16 cellular contexts compared by ENCODE assay signal in the genomic region with DNA sequence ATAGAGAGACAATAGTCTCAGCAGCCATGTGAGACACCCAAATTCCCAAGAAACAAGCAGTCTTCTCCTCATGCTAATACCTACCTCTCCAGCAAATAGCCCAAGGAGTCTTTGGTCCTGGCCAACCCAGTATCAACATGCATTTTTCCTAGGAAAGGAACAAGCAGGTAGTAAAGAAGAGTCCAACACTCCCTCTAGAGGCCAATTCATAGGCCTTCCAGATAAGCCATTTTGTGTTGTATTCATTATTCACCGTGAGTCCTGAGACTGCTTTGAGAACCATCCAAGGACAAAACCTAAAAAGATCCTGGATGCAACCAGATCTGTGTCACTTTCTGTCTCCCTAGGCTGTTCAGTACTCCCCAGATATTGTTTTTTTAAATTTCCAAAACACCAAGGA.
"Had no signal": no experiment of that assay in that cellular context is flagged by ENCODE, and none has a peak within 500 bp of the region (broad histone marks: within the 10 kb centered on the region; RNA-seq: fewer than 3 reads in every experiment).

No MANE protein-coding gene starts in this region.

- H3K27me3 ChIP-seq: brain microvascular endothelial cell, right atrium auricular region, tibial artery, uterus had no signal

- H3K36me3 ChIP-seq: brain microvascular endothelial cell, right atrium auricular region, tibial artery, uterus had no signal

- H3K27ac Mint-ChIP-seq: activated CD8-positive, alpha-beta memory T cell treated with anti-CD3 and anti-CD28 coated beads, Interleukin-2, amount 10 ng/mL, durations not matched to agents 7 days and 5 days; activated naive CD8-positive, alpha-beta T cell; dendritic cell treated with granulocyte-macrophage colony-stimulating factor and Interleukin-4, amounts not matched to agents 40 ng/mL and 50 ng/mL, for 4 days; naive thymus-derived CD8-positive, alpha-beta T cell; stimulated activated memory B cell treated with anti-CD40 and anti-IgM and Interleukin-4, amounts not matched to agents 10 μg/mL and 1 μg/mL and 100 μg/mL, for 72 hours had no signal

- H3K4me2 ChIP-seq: smooth muscle cell had no signal

- H3K9me3 ChIP-seq: right atrium auricular region, uterus had no signal

- H3K36me3 Mint-ChIP-seq: activated CD8-positive, alpha-beta memory T cell treated with anti-CD3 and anti-CD28 coated beads, Interleukin-2, amount 10 ng/mL, durations not matched to agents 7 days and 5 days; activated naive CD8-positive, alpha-beta T cell; stimulated activated memory B cell treated with anti-CD40 and anti-IgM and Interleukin-4, amounts not matched to agents 10 μg/mL and 1 μg/mL and 100 μg/mL, for 72 hours had no signal

- H3K9me3 Mint-ChIP-seq: dendritic cell treated with granulocyte-macrophage colony-stimulating factor and Interleukin-4, amounts not matched to agents 40 ng/mL and 50 ng/mL, for 4 days; stimulated activated memory B cell treated with anti-CD40 and anti-IgM and Interleukin-4, amounts not matched to agents 10 μg/mL and 1 μg/mL and 100 μg/mL, for 72 hours had no signal

- H3K4me1 Mint-ChIP-seq: activated CD8-positive, alpha-beta memory T cell treated with anti-CD3 and anti-CD28 coated beads, Interleukin-2, amount 10 ng/mL, durations not matched to agents 7 days and 5 days; naive thymus-derived CD8-positive, alpha-beta T cell; stimulated activated memory B cell treated with anti-CD40 and anti-IgM and Interleukin-4, amounts not matched to agents 10 μg/mL and 1 μg/mL and 100 μg/mL, for 72 hours had no signal

- H3K4me1 ChIP-seq: right atrium auricular region, tibial artery, uterus had no signal

- H3K27ac ChIP-seq: brain microvascular endothelial cell, right atrium auricular region, tibial artery, uterus had no signal

- DNase-seq: activated CD8-positive, alpha-beta memory T cell treated with anti-CD3 and anti-CD28 coated beads, Interleukin-2, amount 10 ng/mL, durations not matched to agents 7 days and 5 days; activated gamma-delta T cell; activated T-cell treated with anti-CD3 and anti-CD28 coated beads, Interleukin-2, amount 50 U/mL, for 48 hours; amygdala; brain microvascular endothelial cell; cerebellar nuclear complex; naive thymus-derived CD8-positive, alpha-beta T cell; posterior cingulate gyrus; tibial artery; uterus had no signal

- ATAC-seq: activated CD8-positive, alpha-beta memory T cell treated with anti-CD3 and anti-CD28 coated beads, Interleukin-2, amount 10 ng/mL, durations not matched to agents 7 days and 5 days; esophagus mucosa; naive thymus-derived CD8-positive, alpha-beta T cell; stimulated activated memory B cell treated with anti-CD40 and anti-IgM and Interleukin-4, amounts not matched to agents 10 μg/mL and 1 μg/mL and 100 μg/mL, for 72 hours had no signal

- H3K27me3 Mint-ChIP-seq: activated CD8-positive, alpha-beta memory T cell treated with anti-CD3 and anti-CD28 coated beads, Interleukin-2, amount 10 ng/mL, durations not matched to agents 7 days and 5 days; dendritic cell treated with granulocyte-macrophage colony-stimulating factor and Interleukin-4, amounts not matched to agents 40 ng/mL and 50 ng/mL, for 4 days; stimulated activated memory B cell treated with anti-CD40 and anti-IgM and Interleukin-4, amounts not matched to agents 10 μg/mL and 1 μg/mL and 100 μg/mL, for 72 hours had no signal

- H3K4me3 ChIP-seq: right atrium auricular region, smooth muscle cell, tibial artery, uterus had no signal

- H3K4me3 Mint-ChIP-seq: activated CD8-positive, alpha-beta memory T cell treated with anti-CD3 and anti-CD28 coated beads, Interleukin-2, amount 10 ng/mL, durations not matched to agents 7 days and 5 days; activated naive CD8-positive, alpha-beta T cell; dendritic cell treated with granulocyte-macrophage colony-stimulating factor and Interleukin-4, amounts not matched to agents 40 ng/mL and 50 ng/mL, for 4 days; naive thymus-derived CD8-positive, alpha-beta T cell; stimulated activated memory B cell treated with anti-CD40 and anti-IgM and Interleukin-4, amounts not matched to agents 10 μg/mL and 1 μg/mL and 100 μg/mL, for 72 hours had no signal
